In the genomic region with DNA sequence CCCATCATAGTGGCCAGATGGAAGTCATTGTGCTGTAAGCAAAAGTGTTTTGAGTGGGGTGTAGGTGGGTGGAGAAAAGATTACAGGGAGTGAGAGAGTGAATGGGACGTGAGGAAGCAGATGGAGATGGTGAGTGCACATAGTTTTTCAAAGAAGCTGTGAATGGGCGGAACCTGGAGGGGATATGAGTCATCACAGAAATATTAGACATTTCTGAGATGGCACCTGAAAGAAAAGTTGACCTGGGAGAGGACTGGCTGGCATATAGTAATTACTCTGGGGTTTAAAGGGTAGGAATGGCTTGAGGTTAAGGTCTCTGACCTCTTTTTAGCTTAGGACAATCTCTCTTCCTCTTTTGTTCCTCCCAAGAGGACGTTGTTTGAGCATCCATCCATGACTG, we compare ENCODE assay signal across 23 cellular contexts. TPM values are rescaled to one million over a fixed set of nuclear protein-coding genes. Genes with fewer than 3 reads are reported as not detected.
DNase-seq lines count a peak whose midpoint lies in the region; ATAC-seq, FAIRE-seq and TF ChIP-seq lines count a peak whose summit lies in the region.
"Had no signal": no experiment of that assay in that cellular context is flagged by ENCODE, and none has a peak within 500 bp of the region (broad histone marks: within the 10 kb centered on the region; RNA-seq: fewer than 3 reads in every experiment).

No MANE protein-coding gene starts in this region.

- no peak for TF ChIP-seq POLR2A in HepG2 (IDR thresholded peaks at IDR 0.05; ENCODE audit: insufficient read depth in 1 of 2, low read depth in 2 of 2, low read length in 2 of 2)
- no peak for TF ChIP-seq POLR2A in right lobe of liver (IDR thresholded peaks at IDR 0.05)

- H3K4me3 ChIP-seq in HepG2 (replicated peaks in 1 of 3; ENCODE audit: insufficient read depth in 1 of 3, low read depth in 2 of 3, low read length in 3 of 3) (no peak overlapping the region), right lobe of liver (no peak overlapping the region), H7 (ENCODE audit: insufficient read depth, low read depth, low read length) (no peak overlapping the region)
- H3K4me3 ChIP-seq: cardiac muscle cell, esophagus muscularis mucosa, ovary, PC-9, upper lobe of left lung had no signal

- H4K20me1 ChIP-seq in HepG2 (ENCODE audit: insufficient read depth, low read length), result no peaks in the 10 kb centered on the region

- no peak overlapping the region for H3K27ac ChIP-seq in HepG2 (ENCODE audit: extremely low read length, insufficient read depth, low read length)
- H3K27ac ChIP-seq in right lobe of liver, result no peak overlapping the region
- H3K27ac ChIP-seq: cardiac muscle cell, esophagus muscularis mucosa, ovary, PC-9, upper lobe of left lung had no signal

- ATAC-seq in HepG2 (no peak), right lobe of liver (no peak), GM21528 (IDR thresholded peaks at IDR 0.05; ENCODE audit: low FRiP score, unreplicated experiment) (no peak)
- ATAC-seq: activated CD4-positive, CD25-positive, alpha-beta regulatory T cell treated with anti-CD3 and anti-CD28 coated beads, Interleukin-2, amount 50 U/mL, for 24 hours; activated T-helper 17 cell treated with anti-CD3 and anti-CD28 coated beads, Interleukin-2, amount 50 U/mL, for 72 hours; CD8-positive, alpha-beta T cell; stimulated activated naive CD8-positive, alpha-beta T cell treated with anti-CD3 and anti-CD28 coated beads, Interleukin-15, amount 100 ng/mL, for 72 hours had no signal

- TF ChIP-seq CTCF in HepG2 (CRISPR knock-in tag; IDR thresholded peaks at IDR 0.05) (no peak), right lobe of liver (IDR thresholded peaks at IDR 0.05) (no peak), GM10248 (IDR thresholded peaks at IDR 0.05; ENCODE audit: control extremely low read depth, extremely low read depth, low read depth, missing control alignments) (no peak)

- no peak for TF ChIP-seq RAD21 in HepG2 (CRISPR knock-in tag; IDR thresholded peaks at IDR 0.05)

- no peak overlapping the region for H3K4me2 ChIP-seq in HepG2 (ENCODE audit: low read depth, low read length)
- H3K4me2 ChIP-seq: PC-9 had no signal

- H3K79me2 ChIP-seq in HepG2 (ENCODE audit: insufficient read depth, low read length), result no peaks in the 10 kb centered on the region

- intact Hi-C loops in HepG2 (cut with micrococcal nuclease; ENCODE audit: unreplicated experiment), result loop anchor here (10.0 kb wide), 1 partner anchor 120 kb away; no protein-coding TSS in a partner anchor
- intact Hi-C loops in right lobe of liver (cut with DNase I), result no loop called here

- H3K27me3 ChIP-seq in HepG2 (ENCODE audit: control insufficient read depth in 1 of 2, insufficient read depth in 2 of 2, low read length in 2 of 2) (no peaks in the 10 kb centered on the region), right lobe of liver (no peaks in the 10 kb centered on the region), H7 (ENCODE audit: control insufficient read depth, insufficient read depth, low read length) (no peaks in the 10 kb centered on the region)
- H3K27me3 ChIP-seq: cardiac muscle cell, esophagus muscularis mucosa, ovary, upper lobe of left lung had no signal

- H3K9me3 ChIP-seq in HepG2 (ENCODE audit: low read length) (no peaks in the 10 kb centered on the region), right lobe of liver (no peaks in the 10 kb centered on the region)
- H3K9me3 ChIP-seq: esophagus muscularis mucosa, ovary, upper lobe of left lung had no signal

- H3K4me1 ChIP-seq in HepG2 (ENCODE audit: insufficient read depth, low read length) (no peaks in the 10 kb centered on the region), right lobe of liver (no peaks in the 10 kb centered on the region)
- H3K4me1 ChIP-seq: esophagus muscularis mucosa, upper lobe of left lung had no signal

- in situ Hi-C loops in HepG2 (cut with HindIII; ENCODE audit: extremely low pct_ligation_motif_present, low pct_unique_long_range_greater_than_20kb), result no loop called here

- CTCF ChIA-PET in HepG2 (lab: Yijun Ruan, JAX; ENCODE audit: low intra/inter-chr PET ratio, low total read pairs), result no interaction called here
- CTCF ChIA-PET in GM10248 (lab: Yijun Ruan, JAX), result no interaction called here

- H3K9ac ChIP-seq in HepG2 (ENCODE audit: insufficient read depth, low read depth, low read length), result no peak overlapping the region

- DNase-seq in HepG2 (ENCODE audit: low spot score), result peak; percentile 1
- no peak for DNase-seq in right lobe of liver
- peak; percentile 5 for DNase-seq in MV-4-11 (lab: John Stamatoyannopoulos, UW)
- peak; percentile 21 to 82 for DNase-seq in dermis microvascular lymphatic vessel endothelial cell (ENCODE audit: low read depth in 2 of 2)
- no peak for DNase-seq in H7
- no peak for DNase-seq in GM10248 (ENCODE audit: extremely low spot score)
- DNase-seq in hippocampal formation (lab: John Stamatoyannopoulos, UW), result no peak
- DNase-seq: CD8-positive, alpha-beta T cell; NCI-H187; NCI-H510A; ovary; PC-9; stimulated activated naive CD8-positive, alpha-beta T cell treated with anti-CD3 and anti-CD28 coated beads, Interleukin-15, amount 100 ng/mL, for 72 hours; T-helper 9 cell; upper lobe of left lung had no signal

- WGBS in HepG2 (ENCODE audit: low lambda C conversion rate), result 0% methylated on average over 3 of the region's 3 CpGs
- WGBS in right lobe of liver (ENCODE audit: insufficient coverage, low coverage, low lambda C conversion rate, missing lambda C conversion rate), result 34% methylated on average over 3 of the region's 3 CpGs

- FAIRE-seq in HepG2 (lab: Jason Lieb, UNC), result no peak
- FAIRE-seq: G401.6, GM12892 had no signal

- H3K36me3 ChIP-seq in HepG2 (replicated peaks in 1 of 2; ENCODE audit: control insufficient read depth in 1 of 2, insufficient read depth in 2 of 2, low read length in 2 of 2) (no peaks in the 10 kb centered on the region), right lobe of liver (no peaks in the 10 kb centered on the region), H7 (replicated peaks; ENCODE audit: control insufficient read depth, insufficient read depth, low read length) (no peaks in the 10 kb centered on the region)
- H3K36me3 ChIP-seq: cardiac muscle cell, esophagus muscularis mucosa, ovary, upper lobe of left lung had no signal

- TF ChIP-seq EP300 in HepG2 (IDR thresholded peaks at IDR 0.05; ENCODE audit: low read depth in 2 of 2, low read length in 2 of 2), result no peak
- TF ChIP-seq EP300 in HepG2 (CRISPR knock-in tag; IDR thresholded peaks at IDR 0.05; ENCODE audit: borderline replicate concordance), result no peak

- no TSS peak for BruUV-seq in HepG2 (replicated peaks; lab: Mats Ljungman, UMichigan)

- POLR2A ChIA-PET in HepG2 (lab: Yijun Ruan, JAX), result no interaction called here
- POLR2A ChIA-PET in GM10248 (lab: Yijun Ruan, JAX), result no interaction called here

- H2AFZ ChIP-seq in HepG2 (ENCODE audit: low read length), result no peak overlapping the region
- H2AFZ ChIP-seq: PC-9 had no signal

RNA-seq across cellular contexts. Expression of a gene that starts 50.5 kb away (rescaled TPM):
- total RNA-seq in HepG2 (2016; rRNA removed; fragmentation: Illumina TruSeq; extraction: Trizol) (not detected in 2 replicates), right lobe of liver (under 1 TPM in 1 of 6 experiments, not detected in 5; 0.13 TPM), dermis microvascular lymphatic vessel endothelial cell (1.5 and 1.7 TPM in 2 replicates)
- total RNA-seq in HepG2 (2016; cell fraction: cytosol; rRNA removed; fragmentation: Illumina TruSeq; extraction: Trizol; ENCODE audit: low read depth), result not detected in 2 replicates
- total RNA-seq in HepG2 (2016; cell fraction: insoluble cytoplasmic fraction; rRNA removed; fragmentation: Illumina TruSeq; extraction: Trizol), result 0.04 TPM in 1 of 2 replicates, not detected in the other
- not detected in 2 replicates for total RNA-seq in HepG2 (2016; cell fraction: membrane; rRNA removed; fragmentation: Illumina TruSeq; extraction: Trizol)
- not detected in 2 replicates for total RNA-seq in HepG2 (2016; cell fraction: nucleus; rRNA removed; fragmentation: Illumina TruSeq; extraction: Trizol)
- 0.13 TPM in 1 of 2 replicates, not detected in the other for polyA plus RNA-seq in HepG2 (2011; rRNA removed)
- 0.03 TPM in 1 of 2 replicates, not detected in the other for polyA plus RNA-seq in HepG2 (2011; cell fraction: cytosol; rRNA removed)
- polyA plus RNA-seq in HepG2 (2011; cell fraction: nucleus; rRNA removed), result 0.05 TPM in 1 of 2 replicates, not detected in the other
- not detected in 2 replicates for polyA plus RNA-seq in HepG2 (2012)
- polyA plus RNA-seq in HepG2 (2016; cell fraction: cytosol; fragmentation: Illumina TruSeq; extraction: Trizol; ENCODE audit: low read depth), result not detected in 2 replicates
- polyA plus RNA-seq in HepG2 (2016; cell fraction: insoluble cytoplasmic fraction; fragmentation: Illumina TruSeq; extraction: Trizol; ENCODE audit: low read depth), result not detected in 2 replicates
- not detected in 2 replicates for polyA plus RNA-seq in HepG2 (2016; cell fraction: membrane; fragmentation: Illumina TruSeq; extraction: Trizol; ENCODE audit: low read depth)
- not detected in 2 replicates for polyA plus RNA-seq in HepG2 (2016; cell fraction: nucleus; fragmentation: Illumina TruSeq; extraction: Trizol; ENCODE audit: insufficient read depth, low read depth)
- not detected in 2 replicates for polyA minus RNA-seq in HepG2 (2011; rRNA and poly(A)+ RNA removed; ENCODE audit: low replicate concordance)
- not detected in 2 replicates for polyA minus RNA-seq in HepG2 (2011; cell fraction: cytosol; rRNA and poly(A)+ RNA removed)
- polyA minus RNA-seq in HepG2 (2011; cell fraction: nucleus; rRNA and poly(A)+ RNA removed), result not detected in 2 replicates
- 1.3 and 1.7 TPM in 2 replicates for total RNA-seq in H7 (2014; rRNA removed; shearing (Covaris generic))
- total RNA-seq: activated CD8-positive, alpha-beta memory T cell treated with anti-CD3 and anti-CD28 coated beads for 36 hours; activated T-helper 17 cell treated with anti-CD3 and anti-CD28 coated beads, Interleukin-2, amount 50 U/mL, for 72 hours; CD8-positive, alpha-beta T cell; PC-9 had no signal

Comparison
In these comparisons a context has a peak if more than half of its experiments do, and no peak if none do; other contexts are left out.
1. DNase-seq: peak in HepG2 (single experiment), MV-4-11 (single experiment) and dermis microvascular lymphatic vessel endothelial cell (2 of 2); none in right lobe of liver (0 of 3), H7 (single experiment), GM10248 (single experiment) and hippocampal formation (0 of 2).